ENCODE assay signal across 30 cellular contexts in genomic region chr10:70007116-70007820, GRCh38. TPM values are rescaled to one million over a fixed set of nuclear protein-coding genes. Genes with fewer than 3 reads are reported as not detected.
DNase-seq lines count a peak whose midpoint lies in the region; ATAC-seq, FAIRE-seq and TF ChIP-seq lines count a peak whose summit lies in the region.
"Had no signal": no experiment of that assay in that cellular context is flagged by ENCODE, and none has a peak within 500 bp of the region (broad histone marks: within the 10 kb centered on the region; RNA-seq: fewer than 3 reads in every experiment).

No MANE protein-coding gene starts in this region.

- H3K18ac ChIP-seq in IMR-90 (ENCODE audit: low read depth, low read length) (no peak overlapping the region), H1 (ENCODE audit: extremely low read depth, low read length) (no peak overlapping the region)

- H3K4ac ChIP-seq in IMR-90 (ENCODE audit: low read depth, low read length) (no peak overlapping the region), H1 (replicated peaks; ENCODE audit: insufficient read length, low read depth, low read length) (no peak overlapping the region)

- H2BK12ac ChIP-seq in H1 (ENCODE audit: low read depth, low read length), result no peak overlapping the region

- H3K36me3 ChIP-seq in IMR-90 (ENCODE audit: control insufficient read depth, insufficient read depth, low read length) (no peaks in the 10 kb centered on the region), H1 (ENCODE audit: control insufficient read depth in 2 of 4, insufficient read depth in 4 of 4, low read length in 3 of 4) (no peaks in the 10 kb centered on the region), osteoblast (ENCODE audit: insufficient read depth, low read length) (no peaks in the 10 kb centered on the region)
- H3K36me3 ChIP-seq: left ventricle myocardium inferior, neutrophil, sigmoid colon, tibial artery had no signal

- no CpG with 5 or more reads among the region's 9 CpGs for WGBS in IMR-90 (ENCODE audit: extremely low coverage in 2 of 2, insufficient read length in 1 of 2), 2 experiments
- 92% methylated on average over 9 of the region's 9 CpGs; no CpG with 5 or more reads in 1 of the 2 experiments for WGBS in H1 (ENCODE audit: extremely low coverage in 1 of 2, insufficient coverage in 1 of 2, insufficient read length in 1 of 2, insufficient replicate concordance in 2 of 2, low coverage in 1 of 2, low lambda C conversion rate in 2 of 2, missing lambda C conversion rate in 1 of 2), 2 experiments

- H3K9me3 ChIP-seq in IMR-90 (ENCODE audit: control insufficient read depth, insufficient read depth, low read length) (no peaks in the 10 kb centered on the region), H1 (ENCODE audit: insufficient read depth in 2 of 2, low read depth in 1 of 2, low read length in 1 of 2) (no peaks in the 10 kb centered on the region), osteoblast (ENCODE audit: low read depth, low read length) (no peaks in the 10 kb centered on the region)
- H3K9me3 ChIP-seq: neutrophil, psoas muscle, sigmoid colon, tibial artery had no signal

- H2AK5ac ChIP-seq in IMR-90 (ENCODE audit: low read depth, low read length), result no peak overlapping the region
- no peak overlapping the region for H2AK5ac ChIP-seq in H1 (ENCODE audit: low read depth, low read length)

- dilution Hi-C loops in IMR-90 (cut with HindIII; ENCODE audit: low sequenced_read_pairs, unreplicated experiment), result no loop called here

- H2BK5ac ChIP-seq in IMR-90 (ENCODE audit: low read depth, low read length, poor library complexity, severe bottlenecking) (no peak overlapping the region), H1 (ENCODE audit: low read depth, low read length) (no peak overlapping the region)

- no peak for FAIRE-seq in H1 (lab: Jason Lieb, UNC)
- FAIRE-seq: GM12891 had no signal

- no peak overlapping the region for H4K91ac ChIP-seq in IMR-90 (ENCODE audit: insufficient read depth, low read depth, low read length)
- no peak overlapping the region for H4K91ac ChIP-seq in H1 (replicated peaks; ENCODE audit: insufficient read length, low read length)

- H3K27ac ChIP-seq in IMR-90 (ENCODE audit: insufficient read depth, low read length) (no peak overlapping the region), H1 (ENCODE audit: low read depth, low read length) (no peak overlapping the region), osteoblast (ENCODE audit: low read depth, low read length) (no peak overlapping the region)
- H3K27ac ChIP-seq: left ventricle myocardium inferior, neutrophil, psoas muscle, sigmoid colon, tibial artery had no signal

- peaks cover 19% of the 10 kb centered on the region for H3K27me3 ChIP-seq in IMR-90 (ENCODE audit: control insufficient read depth, insufficient read depth, low read length)
- H3K27me3 ChIP-seq in H1 (replicated peaks in 1 of 4; ENCODE audit: control insufficient read depth in 3 of 4, extremely low read depth in 1 of 4, insufficient read depth in 3 of 4, low read length in 3 of 4), result no peaks in the 10 kb centered on the region
- peaks cover 15% of the 10 kb centered on the region for H3K27me3 ChIP-seq in osteoblast (ENCODE audit: insufficient read depth, low read length)
- H3K27me3 ChIP-seq: sigmoid colon, tibial artery had no signal

- H3K9ac ChIP-seq in IMR-90 (ENCODE audit: low read depth, low read length), result no peak overlapping the region
- H3K9ac ChIP-seq in H1 (replicated peaks in 1 of 4; ENCODE audit: extremely low read depth in 1 of 4, low read depth in 3 of 4, low read length in 3 of 4), result no peak overlapping the region

- in situ Hi-C loops in IMR-90 (cut with MboI; ENCODE audit: low sequenced_read_pairs), result no loop called here

- no peak overlapping the region for H3K23ac ChIP-seq in IMR-90 (ENCODE audit: low read depth, low read length)
- H3K23ac ChIP-seq in H1 (ENCODE audit: insufficient read length), result no peak overlapping the region

- H2BK15ac ChIP-seq in IMR-90 (ENCODE audit: low read depth, low read length), result no peak overlapping the region
- H2BK15ac ChIP-seq in H1 (ENCODE audit: low read length), result no peak overlapping the region

- TF ChIP-seq RAD21 in IMR-90 (IDR thresholded peaks at IDR 0.05; ENCODE audit: low read length), result no peak
- no peak for TF ChIP-seq RAD21 in H1 (IDR thresholded peaks at IDR 0.05 in 1 of 2, conservative IDR thresholded peaks at IDR 0.05 in 1 of 2; ENCODE audit: low read depth in 2 of 2, low read length in 2 of 2)

- DNase-seq in IMR-90 (peak; percentile 49), NCI-H69 (lab: John Stamatoyannopoulos, UW) (peak; percentile 27), H1 (ENCODE audit: low read depth in 1 of 2, low spot score in 2 of 2) (no peak), osteoblast (ENCODE audit: insufficient read length, low spot score, missing footprints) (peak; percentile 69), foreskin fibroblast (no peak), DMS114 treated with DMSO at 0.1 percent for 48 hours (lab: John Stamatoyannopoulos, UW; ENCODE audit: unreplicated experiment) (no peak)
- DNase-seq: activated CD4-positive, alpha-beta T cell treated with anti-CD3 and anti-CD28 coated beads, Interleukin-2, amount 10 ng/mL, durations not matched to agents 7 days and 5 days; activated effector memory CD4-positive, alpha-beta T cell treated with Interleukin-2 at 50 U/mL for 16 hours; aorta; CD8-positive, alpha-beta memory T cell; central memory CD4-positive, alpha-beta T cell; DMS153; erythroblast; head of caudate nucleus; islet precursor cell; left ventricle myocardium inferior; mesendoderm; MV-4-11; NCI-H1436 treated with DMSO at 0.1 percent for 48 hours; NCI-H2227 treated with DMSO at 0.1 percent for 48 hours; NCI-H774; psoas muscle; sigmoid colon; stimulated activated CD4-positive, alpha-beta T cell treated with anti-CD3 and anti-CD28 coated beads, Interleukin-4, amount 100 ng/mL, for 4 hours; SW 1271; T-helper 9 cell; tibial artery had no signal

- ATAC-seq in IMR-90 (ENCODE audit: low read depth), result no peak
- no peak for ATAC-seq in HG03025 (IDR thresholded peaks at IDR 0.05; ENCODE audit: low FRiP score, unreplicated experiment)
- ATAC-seq: psoas muscle had no signal

- POLR2A ChIA-PET in IMR-90 (lab: Charles Lee; ENCODE audit: unreplicated experiment) (no interaction called here), H1 (lab: Charles Lee; ENCODE audit: partially characterized antibody) (no interaction called here)

- H3K9me1 ChIP-seq in IMR-90 (ENCODE audit: insufficient read depth, low read length), result no peaks in the 10 kb centered on the region

- H3K56ac ChIP-seq in IMR-90 (ENCODE audit: extremely low read depth, insufficient read depth, low read length), result no peak overlapping the region
- H3K56ac ChIP-seq in H1 (replicated peaks; ENCODE audit: insufficient read length, low read depth, low read length), result no peak overlapping the region

- no peak for TF ChIP-seq CTCF in IMR-90 (conservative IDR thresholded peaks at IDR 0.05; ENCODE audit: low read depth, low read length)
- TF ChIP-seq CTCF in H1 (IDR thresholded peaks at IDR 0.05; ENCODE audit: control extremely low read depth in 1 of 3, insufficient read depth in 1 of 3, low read depth in 1 of 3, low read length in 3 of 3), result no peak
- no peak for TF ChIP-seq CTCF in osteoblast (IDR thresholded peaks at IDR 0.05; ENCODE audit: extremely low read depth, low read depth, low read length)
- TF ChIP-seq CTCF in foreskin fibroblast (IDR thresholded peaks at IDR 0.05; ENCODE audit: low read depth, low read length), result no peak

- H3K4me2 ChIP-seq in IMR-90 (ENCODE audit: low read depth, low read length) (no peak overlapping the region), H1 (ENCODE audit: insufficient read depth in 1 of 2, low read depth in 2 of 2, low read length in 2 of 2) (no peak overlapping the region), osteoblast (ENCODE audit: insufficient read depth, low read length) (no peak overlapping the region)

- no peaks in the 10 kb centered on the region for H4K20me1 ChIP-seq in IMR-90 (ENCODE audit: insufficient read depth, low read length)
- no peaks in the 10 kb centered on the region for H4K20me1 ChIP-seq in H1 (replicated peaks in 1 of 2; ENCODE audit: control insufficient read depth in 1 of 2, insufficient read depth in 2 of 2, low read length in 2 of 2)
- no peaks in the 10 kb centered on the region for H4K20me1 ChIP-seq in osteoblast (ENCODE audit: insufficient read depth, low read length)

- CTCF ChIA-PET in IMR-90 (lab: Yijun Ruan, JAX) (no interaction called here), H1 (lab: Charles Lee; ENCODE audit: partially characterized antibody) (interaction anchor here (0.8 to 1.1 kb wide), 4 partner anchors 45 to 139 kb away, joined by 3 read pairs; partner anchors contain the start of genes MACROH2A2 and TYSND1)

- H3K23me2 ChIP-seq in H1 (ENCODE audit: low read depth, low read length), result no peaks in the 10 kb centered on the region

- H4K8ac ChIP-seq in IMR-90 (ENCODE audit: low read depth in 2 of 2, low read length in 2 of 2) (no peak overlapping the region), H1 (ENCODE audit: extremely low read depth, insufficient read depth, low read length) (no peak overlapping the region)

- no peaks in the 10 kb centered on the region for H3K4me1 ChIP-seq in IMR-90 (ENCODE audit: control insufficient read depth, insufficient read depth, low read length)
- no peaks in the 10 kb centered on the region for H3K4me1 ChIP-seq in H1 (replicated peaks in 1 of 4; ENCODE audit: control insufficient read depth in 3 of 4, insufficient read depth in 4 of 4, low read length in 3 of 4)
- H3K4me1 ChIP-seq in osteoblast (ENCODE audit: insufficient read depth, low read length), result peaks cover 3% of the 10 kb centered on the region
- H3K4me1 ChIP-seq: left ventricle myocardium inferior, psoas muscle, sigmoid colon, tibial artery had no signal

- H3K4me3 ChIP-seq in IMR-90 (ENCODE audit: insufficient read depth, low read depth, low read length) (no peak overlapping the region), H1 (ENCODE audit: extremely low read depth in 1 of 4, insufficient read depth in 2 of 4, low read depth in 3 of 4, low read length in 4 of 4) (no peak overlapping the region), osteoblast (ENCODE audit: insufficient read depth, low read length) (no peak overlapping the region), foreskin fibroblast (ENCODE audit: low read depth in 1 of 2, low read length in 2 of 2) (no peak overlapping the region)
- H3K4me3 ChIP-seq: left ventricle myocardium inferior, psoas muscle, sigmoid colon, tibial artery had no signal

- TF ChIP-seq EP300 in H1 (IDR thresholded peaks at IDR 0.05; ENCODE audit: borderline replicate concordance in 1 of 2, low read depth in 2 of 2, low read length in 2 of 2), result no peak

- H3K79me1 ChIP-seq in IMR-90 (ENCODE audit: low read depth in 1 of 2, low read length in 2 of 2) (no peaks in the 10 kb centered on the region), H1 (ENCODE audit: low read depth, low read length) (no peaks in the 10 kb centered on the region)

- no peak overlapping the region for H4K5ac ChIP-seq in IMR-90 (ENCODE audit: low read depth, low read length)
- no peak overlapping the region for H4K5ac ChIP-seq in H1 (ENCODE audit: insufficient read length, low read depth, low read length)

- no peak overlapping the region for H2AK9ac ChIP-seq in IMR-90 (replicated peaks; ENCODE audit: low read depth, low read length, poor library complexity)

- TF ChIP-seq POLR2A in IMR-90 (IDR thresholded peaks at IDR 0.05; ENCODE audit: low read depth, low read length), result no peak
- TF ChIP-seq POLR2A in H1 (IDR thresholded peaks at IDR 0.05; ENCODE audit: control extremely low read depth in 1 of 2, low read depth in 2 of 2, low read length in 2 of 2), result no peak

- H3K14ac ChIP-seq in IMR-90 (replicated peaks; ENCODE audit: low read depth, low read length) (no peak overlapping the region), H1 (ENCODE audit: insufficient read length) (no peak overlapping the region)

- H2AFZ ChIP-seq in IMR-90 (replicated peaks; ENCODE audit: low read length, poor library complexity) (no peak overlapping the region), H1 (ENCODE audit: low read length) (0 out of 2 replicates have a peak overlapping the region, but pooled peaks have one; percentile 64), osteoblast (ENCODE audit: low read length) (no peak overlapping the region)

- intact Hi-C loops in IMR-90 (cut with micrococcal nuclease), result no loop called here

- H2BK120ac ChIP-seq in IMR-90 (ENCODE audit: low read depth, low read length) (no peak overlapping the region), H1 (replicated peaks; ENCODE audit: low read depth, low read length) (no peak overlapping the region)

- no peaks in the 10 kb centered on the region for H3K79me2 ChIP-seq in H1 (ENCODE audit: control insufficient read depth in 1 of 2, insufficient read depth in 2 of 2, low read length in 2 of 2)
- no peaks in the 10 kb centered on the region for H3K79me2 ChIP-seq in osteoblast (ENCODE audit: insufficient read depth, low read length)

- BruUV-seq in IMR-90 (replicated peaks; lab: Mats Ljungman, UMichigan), result no TSS peak

- no peak overlapping the region for H2BK20ac ChIP-seq in IMR-90 (ENCODE audit: low read depth, low read length)
- H2BK20ac ChIP-seq in H1 (ENCODE audit: low read length), result no peak overlapping the region

RNA-seq across cellular contexts. Expression of gene MACROH2A2, which starts 45.4 kb away (rescaled TPM):
- total RNA-seq in IMR-90 (2012; rRNA removed) (16.7 and 17.4 TPM in 2 replicates), osteoblast (11.5 and 13.8 TPM in 2 replicates)
- polyA plus RNA-seq in IMR-90 (2012; rRNA removed) (14.5 and 16.1 TPM in 2 replicates), H1 (2011; rRNA removed) (9.3 and 12.4 TPM in 2 replicates)
- polyA plus RNA-seq in IMR-90 (2012; cell fraction: cytosol; rRNA removed), result 11.7 and 11.8 TPM in 2 replicates
- polyA plus RNA-seq in IMR-90 (2012; cell fraction: nucleus; rRNA removed; ENCODE audit: low replicate concordance), result 6.0 and 7.7 TPM in 2 replicates
- total RNA-seq in H1 (2021; fragmentation: NEBNext Ultra II Directional; extraction: Animal tissue kit (Norgen Biotek cat#: 25700)), result 7.8 and 7.9 TPM in 2 replicates
- 13.6 TPM for polyA plus RNA-seq in H1 (2011; cell fraction: cytosol; rRNA removed)
- polyA plus RNA-seq in H1 (2011; cell fraction: nucleus; rRNA removed), result 11.5 TPM
- 14.4 to 23.3 TPM (median 20.2 TPM) in 4 replicates for polyA plus RNA-seq in H1 (2012, experiment 1 of 2)
- 16.6 TPM for polyA plus RNA-seq in H1 (2012, experiment 2 of 2)
- 8.2 TPM for polyA plus RNA-seq in H1 (2013, experiment 1 of 2)
- polyA plus RNA-seq in H1 (2013, experiment 2 of 2), result 9.1 TPM
- 4.5 and 6.0 TPM in 2 replicates for polyA minus RNA-seq in H1 (2011; rRNA and poly(A)+ RNA removed)
- polyA minus RNA-seq in H1 (2011; cell fraction: cytosol; rRNA and poly(A)+ RNA removed), result 8.1 TPM
- polyA minus RNA-seq in H1 (2011; cell fraction: nucleus; rRNA and poly(A)+ RNA removed), result 4.3 TPM

Comparison
In these comparisons a context has a peak if more than half of its experiments do, and no peak if none do; other contexts are left out.
1. DNase-seq: peak in IMR-90 (single experiment), NCI-H69 (single experiment) and osteoblast (single experiment); none in H1 (0 of 2), foreskin fibroblast (0 of 2) and DMS114 treated with DMSO at 0.1 percent for 48 hours (single experiment).